ENCODE assay signal across 12 cellular contexts in genomic region chr16:4488486-4488967, GRCh38. TPM values are rescaled to one million over a fixed set of nuclear protein-coding genes. Genes with fewer than 3 reads are reported as not detected.
A peak's percentile ranks its signal among the peaks of the same experiment; 100 is the strongest.
DNase-seq lines count a peak whose midpoint lies in the region; ATAC-seq and TF ChIP-seq lines count a peak whose summit lies in the region.
"Had no signal": no experiment of that assay in that cellular context is flagged by ENCODE, and none has a peak within 500 bp of the region (broad histone marks: within the 10 kb centered on the region; RNA-seq: fewer than 3 reads in every experiment).

No MANE protein-coding gene starts in this region.

- H3K18ac ChIP-seq in neuronal stem cell (ENCODE audit: low read length): no peak overlapping the region

- H2AK5ac ChIP-seq in neuronal stem cell (ENCODE audit: low read depth, low read length): no peak overlapping the region

- H3K36me3 ChIP-seq in right lobe of liver (peaks cover 0 to 11% (median 4%) of the 10 kb centered on the region in 4 donors), upper lobe of left lung (peaks cover 0 to 36% (median 15%) of the 10 kb centered on the region in 4 donors), neuronal stem cell (replicated peaks in 1 of 2; ENCODE audit: control insufficient read depth in 2 of 2, insufficient read depth in 2 of 2, low read length in 2 of 2) (peaks cover 0 to 13% of the 10 kb centered on the region in 2 donors)

- no peak overlapping the region for H2BK120ac ChIP-seq in neuronal stem cell (ENCODE audit: low read depth, low read length)

- H3K9me3 Mint-ChIP-seq in activated naive CD4-positive, alpha-beta T cell treated with anti-CD3 and anti-CD28 coated beads, Interleukin-2, amount 50 U/mL, for 24 hours: no peaks in the 10 kb centered on the region
- no peaks in the 10 kb centered on the region for H3K9me3 Mint-ChIP-seq in activated T-helper 2 cell treated with anti-CD3 and anti-CD28 coated beads, Interferon-gamma antibody, Interleukin-2, Interleukin-4, amounts not matched to agents 10 μg/mL and 5 μg/mL and 100 μg/mL, durations not matched to agents 14 hours and 24 hours and 36 hours
- H3K9me3 Mint-ChIP-seq: endodermal cell, IgD-negative memory B cell had no signal

- no peak for TF ChIP-seq CTCF in right lobe of liver (IDR thresholded peaks at IDR 0.05)
- TF ChIP-seq CTCF in upper lobe of left lung (IDR thresholded peaks at IDR 0.05): no peak

- H3K9me3 ChIP-seq in right lobe of liver (no peaks in the 10 kb centered on the region), upper lobe of left lung (no peaks in the 10 kb centered on the region), neuronal stem cell (replicated peaks in 1 of 2; ENCODE audit: control insufficient read depth in 2 of 2, insufficient read depth in 1 of 2, low read depth in 1 of 2, low read length in 2 of 2) (no peaks in the 10 kb centered on the region)
- H3K9me3 ChIP-seq: right atrium auricular region had no signal

- no peak overlapping the region for H3K23ac ChIP-seq in neuronal stem cell (ENCODE audit: low read depth, low read length, poor library complexity)

- no peak overlapping the region for H2BK5ac ChIP-seq in neuronal stem cell (ENCODE audit: low read length)

- H3K4me1 ChIP-seq in right lobe of liver (peaks cover 0 to 48% (median 22%) of the 10 kb centered on the region in 4 donors), upper lobe of left lung (peaks cover 15 to 38% (median 27%) of the 10 kb centered on the region in 4 donors), neuronal stem cell (ENCODE audit: control insufficient read depth in 2 of 2, insufficient read depth in 1 of 2, low read depth in 1 of 2, low read length in 2 of 2) (no peaks in the 10 kb centered on the region)

- H2AFZ ChIP-seq in neuronal stem cell (ENCODE audit: low read length): no peak overlapping the region

- H2BK12ac ChIP-seq in neuronal stem cell (ENCODE audit: low read length): no peak overlapping the region

- WGBS in right lobe of liver (ENCODE audit: insufficient coverage, low coverage, low lambda C conversion rate, missing lambda C conversion rate): 11% methylated on average over 1 of the region's 1 CpG
- 58 to 62% methylated on average over 1 of the region's 1 CpG for WGBS in upper lobe of left lung, 2 donors
- WGBS in neuronal stem cell (ENCODE audit: extremely low coverage in 2 of 2, insufficient read length in 2 of 2, insufficient replicate concordance in 1 of 2), 2 donors: no CpG with 5 or more reads among the region's 1 CpG

- no peak overlapping the region for H2BK15ac ChIP-seq in neuronal stem cell (ENCODE audit: low read length)

- intact Hi-C loops in activated T-helper 2 cell treated with anti-CD3 and anti-CD28 coated beads, Interferon-gamma antibody, Interleukin-2, Interleukin-4, amounts not matched to agents 10 μg/mL and 5 μg/mL and 100 μg/mL, durations not matched to agents 14 hours and 24 hours and 36 hours (cut with micrococcal nuclease): no loop called here
- intact Hi-C loops in right lobe of liver (cut with DNase I): no loop called here

- no peak overlapping the region for H3K4ac ChIP-seq in neuronal stem cell (ENCODE audit: low read length)

- H3K4me3 Mint-ChIP-seq in activated naive CD4-positive, alpha-beta T cell treated with anti-CD3 and anti-CD28 coated beads, Interleukin-2, amount 50 U/mL, for 24 hours: peak overlapping the region; percentile 66
- peak overlapping the region; percentile 61 for H3K4me3 Mint-ChIP-seq in activated T-helper 2 cell treated with anti-CD3 and anti-CD28 coated beads, Interferon-gamma antibody, Interleukin-2, Interleukin-4, amounts not matched to agents 10 μg/mL and 5 μg/mL and 100 μg/mL, durations not matched to agents 14 hours and 24 hours and 36 hours (ENCODE audit: low read depth)
- H3K4me3 Mint-ChIP-seq: endodermal cell, IgD-negative memory B cell had no signal

- H3K27me3 Mint-ChIP-seq in activated naive CD4-positive, alpha-beta T cell treated with anti-CD3 and anti-CD28 coated beads, Interleukin-2, amount 50 U/mL, for 24 hours: no peaks in the 10 kb centered on the region
- no peaks in the 10 kb centered on the region for H3K27me3 Mint-ChIP-seq in activated T-helper 2 cell treated with anti-CD3 and anti-CD28 coated beads, Interferon-gamma antibody, Interleukin-2, Interleukin-4, amounts not matched to agents 10 μg/mL and 5 μg/mL and 100 μg/mL, durations not matched to agents 14 hours and 24 hours and 36 hours (ENCODE audit: low read depth)
- H3K27me3 Mint-ChIP-seq: IgD-negative memory B cell had no signal

- ATAC-seq in right lobe of liver (peak in 3 of 4 donors; percentile 40 to 64 (median 46)), upper lobe of left lung (ENCODE audit: low FRiP score in 2 of 2) (no peak)

- H3K27ac ChIP-seq in right lobe of liver (peak overlapping the region; percentile 22 to 71 (median 47)), upper lobe of left lung (peak overlapping the region; percentile 27 to 70 (median 48)), neuronal stem cell (replicated peaks; ENCODE audit: low read length) (no peak overlapping the region)

- H4K91ac ChIP-seq in neuronal stem cell (ENCODE audit: low read depth, low read length, poor library complexity): no peak overlapping the region

- H3K4me1 Mint-ChIP-seq in activated naive CD4-positive, alpha-beta T cell treated with anti-CD3 and anti-CD28 coated beads, Interleukin-2, amount 50 U/mL, for 24 hours: peaks cover 70% of the 10 kb centered on the region
- H3K4me1 Mint-ChIP-seq in activated T-helper 2 cell treated with anti-CD3 and anti-CD28 coated beads, Interferon-gamma antibody, Interleukin-2, Interleukin-4, amounts not matched to agents 10 μg/mL and 5 μg/mL and 100 μg/mL, durations not matched to agents 14 hours and 24 hours and 36 hours (ENCODE audit: low read depth): peaks cover 32% of the 10 kb centered on the region

- peak overlapping the region; percentile 95 for H3K27ac Mint-ChIP-seq in activated naive CD4-positive, alpha-beta T cell treated with anti-CD3 and anti-CD28 coated beads, Interleukin-2, amount 50 U/mL, for 24 hours
- H3K27ac Mint-ChIP-seq in activated T-helper 2 cell treated with anti-CD3 and anti-CD28 coated beads, Interferon-gamma antibody, Interleukin-2, Interleukin-4, amounts not matched to agents 10 μg/mL and 5 μg/mL and 100 μg/mL, durations not matched to agents 14 hours and 24 hours and 36 hours: peak overlapping the region; percentile 75
- H3K27ac Mint-ChIP-seq: endodermal cell had no signal

- no peak for DNase-seq in activated naive CD4-positive, alpha-beta T cell treated with anti-CD3 and anti-CD28 coated beads, Interleukin-2, amount 50 U/mL, for 16 hours
- DNase-seq in activated T-helper 2 cell treated with anti-CD3 and anti-CD28 coated beads, Interferon-gamma antibody, Interleukin-2, Interleukin-4, amounts not matched to agents 10 μg/mL and 5 μg/mL and 100 μg/mL, durations not matched to agents 14 hours and 24 hours and 36 hours (ENCODE audit: low spot score): no peak
- peak in 1 of 3 donors; percentile 7 for DNase-seq in right lobe of liver
- no peak for DNase-seq in upper lobe of left lung
- DNase-seq in DMS 273 treated with DMSO at 0.1 percent for 48 hours (lab: John Stamatoyannopoulos, UW): no peak
- no peak for DNase-seq in D341Med (ENCODE audit: low spot score)
- no peak for DNase-seq in neuronal stem cell (ENCODE audit: low spot score)
- DNase-seq: endodermal cell, NCI-H345 had no signal

- no peaks in the 10 kb centered on the region for H3K79me1 ChIP-seq in neuronal stem cell (ENCODE audit: low read depth, low read length)

- no peak overlapping the region for H3K9ac ChIP-seq in neuronal stem cell (ENCODE audit: low read depth, low read length, poor library complexity)

- H3K36me3 Mint-ChIP-seq in activated naive CD4-positive, alpha-beta T cell treated with anti-CD3 and anti-CD28 coated beads, Interleukin-2, amount 50 U/mL, for 24 hours: peaks cover 6% of the 10 kb centered on the region
- H3K36me3 Mint-ChIP-seq in activated T-helper 2 cell treated with anti-CD3 and anti-CD28 coated beads, Interferon-gamma antibody, Interleukin-2, Interleukin-4, amounts not matched to agents 10 μg/mL and 5 μg/mL and 100 μg/mL, durations not matched to agents 14 hours and 24 hours and 36 hours (ENCODE audit: low read depth): peaks cover 52% of the 10 kb centered on the region

- H3K14ac ChIP-seq in neuronal stem cell (ENCODE audit: low read length): no peak overlapping the region

- no peak overlapping the region for H3K4me2 ChIP-seq in neuronal stem cell (ENCODE audit: insufficient read depth, low read length, poor library complexity, severe bottlenecking)

- no peak for TF ChIP-seq EP300 in upper lobe of left lung (IDR thresholded peaks at IDR 0.05)

- no peak overlapping the region for H4K8ac ChIP-seq in neuronal stem cell (ENCODE audit: low read depth, low read length)

- H3K27me3 ChIP-seq in right lobe of liver (no peaks in the 10 kb centered on the region), upper lobe of left lung (no peaks in the 10 kb centered on the region), neuronal stem cell (ENCODE audit: control insufficient read depth in 3 of 3, insufficient read depth in 3 of 3, low read depth in 1 of 3, low read length in 3 of 3) (no peaks in the 10 kb centered on the region)
- H3K27me3 ChIP-seq: right atrium auricular region had no signal

- no peak overlapping the region for H3K4me3 ChIP-seq in right lobe of liver
- H3K4me3 ChIP-seq in upper lobe of left lung: no peak overlapping the region
- no peak overlapping the region for H3K4me3 ChIP-seq in neuronal stem cell (ENCODE audit: low read length in 2 of 2)
- H3K4me3 ChIP-seq: right atrium auricular region had no signal

- no peak for TF ChIP-seq POLR2A in right lobe of liver (IDR thresholded peaks at IDR 0.05)
- TF ChIP-seq POLR2A in upper lobe of left lung (IDR thresholded peaks at IDR 0.05): no peak

RNA-seq across cellular contexts. Expression of gene HMOX2, which starts 12.3 kb away (rescaled TPM):
- 70.2 and 75.2 TPM in 2 replicates for total RNA-seq in activated T-helper 2 cell treated with anti-CD3 and anti-CD28 coated beads, Interferon-gamma antibody, Interleukin-2, Interleukin-4, amounts not matched to agents 10 μg/mL and 5 μg/mL and 100 μg/mL, durations not matched to agents 14 hours and 24 hours and 36 hours
- total RNA-seq in right lobe of liver (10 to 100 TPM; 39.7 to 74.7 (median 55.4) TPM), upper lobe of left lung (10 to 100 TPM; 22.0 to 93.9 (median 53.8) TPM)
- 9.8 TPM for polyA plus RNA-seq in neuronal stem cell (2013, experiment 1 of 2)
- 10.1 TPM for polyA plus RNA-seq in neuronal stem cell (2013, experiment 2 of 2)

RNA-seq across cellular contexts. Expression of gene NMRAL1, which starts 14.1 kb away (rescaled TPM):
- total RNA-seq in activated T-helper 2 cell treated with anti-CD3 and anti-CD28 coated beads, Interferon-gamma antibody, Interleukin-2, Interleukin-4, amounts not matched to agents 10 μg/mL and 5 μg/mL and 100 μg/mL, durations not matched to agents 14 hours and 24 hours and 36 hours: 30.7 and 35.2 TPM in 2 replicates
- total RNA-seq in right lobe of liver: 10 to 100 TPM; 19.9 to 44.0 (median 35.5) TPM
- 10 to 100 TPM; 34.4 to 80.7 (median 43.3) TPM for total RNA-seq in upper lobe of left lung
- polyA plus RNA-seq in neuronal stem cell (2013, experiment 1 of 2): 37.3 TPM
- 36.3 TPM for polyA plus RNA-seq in neuronal stem cell (2013, experiment 2 of 2)

RNA-seq across cellular contexts. Expression of gene CDIP1, which starts 50.0 kb away (rescaled TPM):
- 46.0 and 47.9 TPM in 2 replicates for total RNA-seq in activated T-helper 2 cell treated with anti-CD3 and anti-CD28 coated beads, Interferon-gamma antibody, Interleukin-2, Interleukin-4, amounts not matched to agents 10 μg/mL and 5 μg/mL and 100 μg/mL, durations not matched to agents 14 hours and 24 hours and 36 hours
- total RNA-seq in right lobe of liver (10 to 100 TPM; 15.7 to 23.2 (median 18.4) TPM), upper lobe of left lung (10 to 100 TPM in 5 of 6 donors, 1 to 10 TPM in 1; 7.3 to 27.0 (median 21.9) TPM)
- polyA plus RNA-seq in neuronal stem cell (2013, experiment 1 of 2): 48.1 TPM
- 46.7 TPM for polyA plus RNA-seq in neuronal stem cell (2013, experiment 2 of 2)

Comparison
In these comparisons a context has a peak if more than half of its experiments do, and no peak if none do; other contexts are left out.
1. ATAC-seq: peak in right lobe of liver (3 of 4); none in upper lobe of left lung (0 of 2).